ENCODE assay signal across 26 cellular contexts in the genomic region with DNA sequence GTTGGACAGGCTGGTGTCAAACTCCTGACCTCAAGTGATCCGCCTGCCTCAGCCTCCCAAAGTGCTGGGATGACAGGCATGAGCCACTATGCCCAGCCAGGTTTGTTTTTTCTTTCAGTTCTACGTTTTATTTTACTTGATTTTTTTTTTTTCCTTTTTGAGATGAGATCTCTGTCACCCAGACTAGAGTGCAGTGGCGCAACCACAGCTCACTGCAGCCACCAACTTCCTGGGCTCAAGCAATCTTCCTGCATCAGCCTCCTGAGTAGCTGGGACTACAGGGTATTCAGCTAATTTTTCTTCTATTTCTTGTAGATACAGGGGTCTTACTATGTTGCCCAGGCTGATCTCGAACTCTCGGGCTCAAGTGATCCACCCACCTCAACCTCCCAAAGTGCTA. TPM values are rescaled to one million over a fixed set of nuclear protein-coding genes. Genes with fewer than 3 reads are reported as not detected.
A peak's percentile ranks its signal among the peaks of the same experiment; 100 is the strongest.
DNase-seq lines count a peak whose midpoint lies in the region; ATAC-seq, FAIRE-seq and TF ChIP-seq lines count a peak whose summit lies in the region.
"Had no signal": no experiment of that assay in that cellular context is flagged by ENCODE, and none has a peak within 500 bp of the region (broad histone marks: within the 10 kb centered on the region; RNA-seq: fewer than 3 reads in every experiment).

No MANE protein-coding gene starts in this region.

- BruUV-seq in Caco-2 (replicated peaks; lab: Mats Ljungman, UMichigan): no TSS peak

- FAIRE-seq in astrocyte (lab: Jason Lieb, UNC): no peak
- FAIRE-seq: HTR-8/SVneo, keratinocyte, RCC 7860, TTC549 had no signal

- intact Hi-C loops in activated naive CD4-positive, alpha-beta T cell treated with anti-CD3 and anti-CD28 coated beads for 36 hours (cut with micrococcal nuclease): no loop called here
- intact Hi-C loops in Caco-2 (cut with micrococcal nuclease; ENCODE audit: unreplicated experiment): no loop called here

- peak overlapping the region; percentile 11 for H3K4me3 Mint-ChIP-seq in activated naive CD4-positive, alpha-beta T cell treated with anti-CD3 and anti-CD28 coated beads, Interleukin-2, amount 50 U/mL, for 24 hours
- H3K4me3 Mint-ChIP-seq in activated naive CD4-positive, alpha-beta T cell treated with anti-CD3 and anti-CD28 coated beads for 36 hours: no peak overlapping the region
- H3K4me3 Mint-ChIP-seq in astrocyte (ENCODE audit: unreplicated experiment) (no peak overlapping the region), Caco-2 (ENCODE audit: unreplicated experiment) (no peak overlapping the region)
- H3K4me3 Mint-ChIP-seq: GM23338 had no signal

- no peaks in the 10 kb centered on the region for H3K27me3 Mint-ChIP-seq in activated naive CD4-positive, alpha-beta T cell treated with anti-CD3 and anti-CD28 coated beads, Interleukin-2, amount 50 U/mL, for 24 hours
- no peaks in the 10 kb centered on the region for H3K27me3 Mint-ChIP-seq in activated naive CD4-positive, alpha-beta T cell treated with anti-CD3 and anti-CD28 coated beads for 36 hours (ENCODE audit: low read depth)
- H3K27me3 Mint-ChIP-seq in astrocyte (ENCODE audit: low read depth, unreplicated experiment) (no peaks in the 10 kb centered on the region), Caco-2 (ENCODE audit: insufficient read depth, unreplicated experiment) (no peaks in the 10 kb centered on the region)

- H3K9ac ChIP-seq in astrocyte (ENCODE audit: low read length): no peak overlapping the region

- H3K27me3 ChIP-seq in astrocyte (ENCODE audit: insufficient read depth, low read length) (no peaks in the 10 kb centered on the region), Caco-2 (replicated peaks; ENCODE audit: control insufficient read depth, insufficient read depth, low read length) (no peaks in the 10 kb centered on the region)
- H3K27me3 ChIP-seq: right atrium auricular region, SJCRH30, transverse colon had no signal

- H4K20me1 ChIP-seq in astrocyte (ENCODE audit: insufficient read depth, low read length): peaks cover 83% of the 10 kb centered on the region

- no peak overlapping the region for H3K4me3 ChIP-seq in Jurkat, Clone E6-1 (ENCODE audit: low read length)
- no peak overlapping the region for H3K4me3 ChIP-seq in astrocyte (ENCODE audit: insufficient read depth, low read depth, low read length)
- H3K4me3 ChIP-seq in Caco-2 (ENCODE audit: low read depth, low read length): no peak overlapping the region
- H3K4me3 ChIP-seq: GM23338, right atrium auricular region, SJCRH30, transverse colon had no signal

- no peak overlapping the region for H3K4me2 ChIP-seq in astrocyte (ENCODE audit: low read length)
- H3K4me2 ChIP-seq: GM23338 had no signal

- H3K4me1 Mint-ChIP-seq in activated naive CD4-positive, alpha-beta T cell treated with anti-CD3 and anti-CD28 coated beads, Interleukin-2, amount 50 U/mL, for 24 hours: peaks cover 32% of the 10 kb centered on the region
- H3K4me1 Mint-ChIP-seq in activated naive CD4-positive, alpha-beta T cell treated with anti-CD3 and anti-CD28 coated beads for 36 hours (ENCODE audit: low read depth): peaks cover 12% of the 10 kb centered on the region
- no peaks in the 10 kb centered on the region for H3K4me1 Mint-ChIP-seq in astrocyte (ENCODE audit: low read depth, unreplicated experiment)
- H3K4me1 Mint-ChIP-seq in Caco-2 (ENCODE audit: low read depth, unreplicated experiment): peaks cover 7% of the 10 kb centered on the region
- H3K4me1 Mint-ChIP-seq: GM23338 had no signal

- no peak for ATAC-seq in GM18861 (IDR thresholded peaks at IDR 0.05; ENCODE audit: unreplicated experiment)
- ATAC-seq: GM23338 had no signal

- peaks cover 6% of the 10 kb centered on the region for H3K9me3 Mint-ChIP-seq in activated naive CD4-positive, alpha-beta T cell treated with anti-CD3 and anti-CD28 coated beads, Interleukin-2, amount 50 U/mL, for 24 hours
- peaks cover 7% of the 10 kb centered on the region for H3K9me3 Mint-ChIP-seq in activated naive CD4-positive, alpha-beta T cell treated with anti-CD3 and anti-CD28 coated beads for 36 hours
- H3K9me3 Mint-ChIP-seq in astrocyte (ENCODE audit: unreplicated experiment) (no peaks in the 10 kb centered on the region), Caco-2 (ENCODE audit: unreplicated experiment) (no peaks in the 10 kb centered on the region)
- H3K9me3 Mint-ChIP-seq: GM23338 had no signal

- peaks cover 69% of the 10 kb centered on the region for H3K36me3 ChIP-seq in astrocyte (ENCODE audit: insufficient read depth, low read length)
- H3K36me3 ChIP-seq in Caco-2 (ENCODE audit: control insufficient read depth, insufficient read depth, low read length): peaks cover 4% of the 10 kb centered on the region

- H3K9me3 ChIP-seq in astrocyte (ENCODE audit: insufficient read depth, low read depth, low read length) (no peaks in the 10 kb centered on the region), Caco-2 (no peaks in the 10 kb centered on the region)
- H3K9me3 ChIP-seq: right atrium auricular region, SJCRH30, transverse colon had no signal

- CTCF ChIA-PET in activated naive CD4-positive, alpha-beta T cell treated with anti-CD3 and anti-CD28 coated beads for 36 hours (lab: Charles Lee): interaction anchor here (0.7 to 1.1 kb wide), 2 partner anchors 40 to 84 kb away, joined by 3 to 5 read pairs; no protein-coding TSS in a partner anchor
- CTCF ChIA-PET in Caco-2 (lab: Charles Lee): interaction anchor here (0.6 to 0.7 kb wide), 2 partner anchors 10 to 125 kb away, joined by 4 read pairs; no protein-coding TSS in a partner anchor

- H3K27ac ChIP-seq in astrocyte (ENCODE audit: low read depth, low read length): no peak overlapping the region
- H3K27ac ChIP-seq: right atrium auricular region, SJCRH30, transverse colon had no signal

- H3K4me1 ChIP-seq in astrocyte (ENCODE audit: insufficient read depth, low read length): no peaks in the 10 kb centered on the region
- no peaks in the 10 kb centered on the region for H3K4me1 ChIP-seq in Caco-2
- H3K4me1 ChIP-seq: right atrium auricular region, SJCRH30, transverse colon had no signal

- no peak for DNase-seq in activated naive CD4-positive, alpha-beta T cell treated with anti-CD3 and anti-CD28 coated beads for 36 hours
- peak; percentile 19 for DNase-seq in Jurkat, Clone E6-1 (ENCODE audit: low read depth, low spot score)
- DNase-seq in astrocyte (ENCODE audit: low read depth): no peak
- DNase-seq in HUDEP-2 (lab: John Stamatoyannopoulos, UW; ENCODE audit: unreplicated experiment in 76 of 76): no peak
- DNase-seq in Caco-2: no peak
- DNase-seq: activated CD4-positive, CD25-positive, alpha-beta regulatory T cell treated with anti-CD3 and anti-CD28 coated beads, Interleukin-2, amount 50 U/mL, for 72 hours; amniotic stem cell; DMS153; KG1; midbrain; MM.1S; NCI-H1417; NCI-H2081; NCI-H226; NCI-H69; SJCRH30; stimulated activated CD4-positive, alpha-beta T cell treated with anti-CD3 and anti-CD28 coated beads, Interleukin-2, amount 100 ng/mL, for 24 hours; transverse colon had no signal

- POLR2A ChIA-PET in Caco-2 (lab: Charles Lee): interaction anchor here (0.7 kb wide), 1 partner anchor 88 kb away, joined by 3 read pairs; no protein-coding TSS in a partner anchor

- H2AFZ ChIP-seq in astrocyte (ENCODE audit: low read depth, low read length): no peak overlapping the region
- H2AFZ ChIP-seq: GM23338 had no signal

- no peak overlapping the region for H3K27ac Mint-ChIP-seq in activated naive CD4-positive, alpha-beta T cell treated with anti-CD3 and anti-CD28 coated beads, Interleukin-2, amount 50 U/mL, for 24 hours
- no peak overlapping the region for H3K27ac Mint-ChIP-seq in activated naive CD4-positive, alpha-beta T cell treated with anti-CD3 and anti-CD28 coated beads for 36 hours
- H3K27ac Mint-ChIP-seq in astrocyte (ENCODE audit: unreplicated experiment): peak overlapping the region; percentile 62
- no peak overlapping the region for H3K27ac Mint-ChIP-seq in Caco-2 (ENCODE audit: unreplicated experiment)

- peaks cover 46% of the 10 kb centered on the region for H3K36me3 Mint-ChIP-seq in activated naive CD4-positive, alpha-beta T cell treated with anti-CD3 and anti-CD28 coated beads, Interleukin-2, amount 50 U/mL, for 24 hours
- H3K36me3 Mint-ChIP-seq in activated naive CD4-positive, alpha-beta T cell treated with anti-CD3 and anti-CD28 coated beads for 36 hours (ENCODE audit: low read depth): peaks cover 69% of the 10 kb centered on the region
- peaks cover 22% of the 10 kb centered on the region for H3K36me3 Mint-ChIP-seq in astrocyte (ENCODE audit: low read depth, unreplicated experiment)
- peaks cover 99% of the 10 kb centered on the region for H3K36me3 Mint-ChIP-seq in Caco-2 (ENCODE audit: insufficient read depth, unreplicated experiment)

- peaks cover 94% of the 10 kb centered on the region for H3K79me2 ChIP-seq in astrocyte (ENCODE audit: insufficient read depth, low read length)

- TF ChIP-seq CTCF in astrocyte (IDR thresholded peaks at IDR 0.05; ENCODE audit: insufficient read depth, low read depth, low read length): no peak
- no peak for TF ChIP-seq CTCF in Caco-2 (IDR thresholded peaks at IDR 0.05; ENCODE audit: insufficient read depth in 1 of 2, low read depth in 1 of 2, low read length in 1 of 2, severe bottlenecking in 1 of 2, unreplicated experiment in 1 of 2)

RNA-seq across cellular contexts. Expression of a gene that starts 24.3 kb away (rescaled TPM):
- 100 to 1,000 TPM; 277 to 288 TPM for total RNA-seq in activated naive CD4-positive, alpha-beta T cell treated with anti-CD3 and anti-CD28 coated beads for 36 hours
- polyA plus RNA-seq in Jurkat, Clone E6-1 (2012; ENCODE audit: insufficient read depth, insufficient read length): 261 TPM
- 267 and 280 TPM in 2 replicates for total RNA-seq in astrocyte
- 436 and 446 TPM in 2 replicates for total RNA-seq in Caco-2 (2022)
